Comparison of ENCODE assay signal across 24 cellular contexts in genomic region chr3:32856355-32856889, GRCh38. TPM values are rescaled to one million over a fixed set of nuclear protein-coding genes. Genes with fewer than 3 reads are reported as not detected.
DNase-seq lines count a peak whose midpoint lies in the region; ATAC-seq, FAIRE-seq and TF ChIP-seq lines count a peak whose summit lies in the region.
"Had no signal": no experiment of that assay in that cellular context is flagged by ENCODE, and none has a peak within 500 bp of the region (broad histone marks: within the 10 kb centered on the region; RNA-seq: fewer than 3 reads in every experiment).

No MANE protein-coding gene starts in this region.

- 19% methylated on average over 6 of the region's 6 CpGs for WGBS in HepG2 (ENCODE audit: low lambda C conversion rate)
- 15% methylated on average over 3 of the region's 6 CpGs for WGBS in right lobe of liver (ENCODE audit: insufficient coverage, low coverage, low lambda C conversion rate, missing lambda C conversion rate)

- H3K79me2 ChIP-seq in HepG2 (ENCODE audit: insufficient read depth, low read length) (peaks cover 94% of the 10 kb centered on the region), MM.1S (ENCODE audit: low read length) (no peaks in the 10 kb centered on the region)

- POLR2A ChIA-PET in HepG2 (lab: Yijun Ruan, JAX) = interaction anchor here (0.7 to 2.7 kb wide), 9 partner anchors 13 to 201 kb away, joined by 3 to 23 read pairs (median 5); no protein-coding TSS in a partner anchor

- peak overlapping the region; percentile 76 for H3K27ac ChIP-seq in HepG2 (ENCODE audit: extremely low read length, insufficient read depth, low read length)
- no peak overlapping the region for H3K27ac ChIP-seq in right lobe of liver
- no peak overlapping the region for H3K27ac ChIP-seq in MM.1S (ENCODE audit: low read length)
- H3K27ac ChIP-seq: epithelial cell of prostate, heart right ventricle, HL-60, prostate gland, WERI-Rb-1 had no signal

- ATAC-seq in HepG2 = peak; percentile 14
- ATAC-seq in right lobe of liver = no peak
- peak; percentile 38 for ATAC-seq in mucosa of descending colon
- ATAC-seq: activated naive CD4-positive, alpha-beta T cell treated with anti-CD3 and anti-CD28 coated beads, Interleukin-2, amount 50 U/mL, for 72 hours; activated T-helper 17 cell treated with anti-CD3 and anti-CD28 coated beads, Interleukin-2, amount 50 U/mL, for 72 hours had no signal

- TF ChIP-seq CTCF in HepG2 (CRISPR knock-in tag; IDR thresholded peaks at IDR 0.05) = no peak
- TF ChIP-seq CTCF in right lobe of liver (IDR thresholded peaks at IDR 0.05) = no peak
- TF ChIP-seq CTCF in choroid plexus epithelial cell (conservative IDR thresholded peaks at IDR 0.05; ENCODE audit: low read depth, low read length) = no peak
- no peak for TF ChIP-seq CTCF in mucosa of descending colon (IDR thresholded peaks at IDR 0.05)
- no peak for TF ChIP-seq CTCF in MM.1S (IDR thresholded peaks at IDR 0.05; ENCODE audit: low read length)

- FAIRE-seq in HepG2 (lab: Jason Lieb, UNC) = no peak
- FAIRE-seq: urothelium cell line had no signal

- no peaks in the 10 kb centered on the region for H3K9me2 ChIP-seq in MM.1S (replicated peaks; ENCODE audit: insufficient read depth, low read length)

- TF ChIP-seq EP300 in HepG2 (IDR thresholded peaks at IDR 0.05; ENCODE audit: low read depth in 2 of 2, low read length in 2 of 2) (no peak), HepG2 (CRISPR knock-in tag; IDR thresholded peaks at IDR 0.05; ENCODE audit: borderline replicate concordance) (no peak)

- TF ChIP-seq POLR2A in HepG2 (IDR thresholded peaks at IDR 0.05; ENCODE audit: insufficient read depth in 1 of 2, low read depth in 2 of 2, low read length in 2 of 2) (no peak), right lobe of liver (IDR thresholded peaks at IDR 0.05) (no peak)

- H3K27me3 ChIP-seq in HepG2 (ENCODE audit: control insufficient read depth in 1 of 2, insufficient read depth in 2 of 2, low read length in 2 of 2) = no peaks in the 10 kb centered on the region
- H3K27me3 ChIP-seq in right lobe of liver = no peaks in the 10 kb centered on the region
- no peaks in the 10 kb centered on the region for H3K27me3 ChIP-seq in MM.1S (replicated peaks; ENCODE audit: insufficient read depth, low read length)
- H3K27me3 ChIP-seq: heart right ventricle had no signal

- CTCF ChIA-PET in HepG2 (lab: Yijun Ruan, JAX; ENCODE audit: low intra/inter-chr PET ratio, low total read pairs) = interaction anchor here (1.2 kb wide), 1 partner anchor 17 kb away, joined by 3 read pairs; no protein-coding TSS in a partner anchor

- H3F3A ChIP-seq in MM.1S (ENCODE audit: insufficient read depth, low read length) = no peaks in the 10 kb centered on the region

- H3K9me3 ChIP-seq in HepG2 (ENCODE audit: low read length) (no peaks in the 10 kb centered on the region), right lobe of liver (no peaks in the 10 kb centered on the region), mucosa of descending colon (no peaks in the 10 kb centered on the region), MM.1S (replicated peaks; ENCODE audit: insufficient read depth, low read length) (no peaks in the 10 kb centered on the region)
- H3K9me3 ChIP-seq: heart right ventricle, prostate gland had no signal

- H3K36me3 ChIP-seq in HepG2 (replicated peaks in 1 of 2; ENCODE audit: control insufficient read depth in 1 of 2, insufficient read depth in 2 of 2, low read length in 2 of 2) = peaks cover 10 to 36% of the 10 kb centered on the region in 2 experiments
- no peaks in the 10 kb centered on the region for H3K36me3 ChIP-seq in right lobe of liver
- no peaks in the 10 kb centered on the region for H3K36me3 ChIP-seq in mucosa of descending colon (ENCODE audit: low read depth)
- no peaks in the 10 kb centered on the region for H3K36me3 ChIP-seq in MM.1S (replicated peaks; ENCODE audit: insufficient read depth, low read length)
- H3K36me3 ChIP-seq: heart right ventricle, prostate gland, WERI-Rb-1 had no signal

- intact Hi-C loops in HepG2 (cut with micrococcal nuclease; ENCODE audit: unreplicated experiment) = no loop called here
- intact Hi-C loops in right lobe of liver (cut with DNase I) = no loop called here
- intact Hi-C loops in mucosa of descending colon (cut with DNase I, micrococcal nuclease) = no loop called here

- no TSS peak for BruUV-seq in HepG2 (replicated peaks; lab: Mats Ljungman, UMichigan)

- no peak overlapping the region for H2AFZ ChIP-seq in HepG2 (ENCODE audit: low read length)
- no peak overlapping the region for H2AFZ ChIP-seq in MM.1S (ENCODE audit: low read length)

- TF ChIP-seq RAD21 in HepG2 (CRISPR knock-in tag; IDR thresholded peaks at IDR 0.05) = no peak

- in situ Hi-C loops in HepG2 (cut with HindIII; ENCODE audit: extremely low pct_ligation_motif_present, low pct_unique_long_range_greater_than_20kb) = no loop called here

- H3K9ac ChIP-seq in HepG2 (ENCODE audit: insufficient read depth, low read depth, low read length) (no peak overlapping the region; the same call in 1 of the 2 replicates), MM.1S (ENCODE audit: low read length) (no peak overlapping the region)

- H3K4me3 ChIP-seq in HepG2 (replicated peaks in 1 of 3; ENCODE audit: insufficient read depth in 1 of 3, low read depth in 2 of 3, low read length in 3 of 3) (peak overlapping the region in 1 of 3 experiments; percentile 17; a peak in 1 of 6 replicates), right lobe of liver (no peak overlapping the region), choroid plexus epithelial cell (ENCODE audit: low read depth, low read length) (no peak overlapping the region), mucosa of descending colon (no peak overlapping the region), MM.1S (ENCODE audit: low read length) (no peak overlapping the region)
- H3K4me3 ChIP-seq: heart right ventricle, prostate gland had no signal

- DNase-seq in HepG2 (ENCODE audit: low spot score) (peak; percentile 65), right lobe of liver (no peak), choroid plexus epithelial cell (ENCODE audit: low read depth) (peak; percentile 13), mucosa of descending colon (no peak), MM.1S (no peak), HuH-7 (ENCODE audit: low spot score) (no peak), mucosa of gallbladder (ENCODE audit: low spot score) (no peak)
- no peak for DNase-seq in activated CD4-positive, alpha-beta T cell treated with anti-CD3 and anti-CD28 coated beads for 1 hour
- DNase-seq: activated CD4-positive, alpha-beta T cell treated with anti-CD3 and anti-CD28 coated beads, Interleukin-2, amount 50 U/mL, for 48 hours; activated CD8-positive, alpha-beta memory T cell treated with anti-CD3 and anti-CD28 coated beads, Interleukin-2, amount 50 U/mL, for 4 hours; heart right ventricle; NCI-H1105 treated with DMSO at 0.1 percent for 48 hours; NCI-H2029; NCI-H69; WERI-Rb-1 had no signal

- peaks cover 100% of the 10 kb centered on the region for H3K4me1 ChIP-seq in HepG2 (ENCODE audit: insufficient read depth, low read length)
- H3K4me1 ChIP-seq in right lobe of liver = no peaks in the 10 kb centered on the region
- no peaks in the 10 kb centered on the region for H3K4me1 ChIP-seq in mucosa of descending colon (ENCODE audit: low read depth)
- no peaks in the 10 kb centered on the region for H3K4me1 ChIP-seq in MM.1S (ENCODE audit: low read length)
- H3K4me1 ChIP-seq: heart right ventricle, prostate gland had no signal

- peak overlapping the region; percentile 59 for H3K4me2 ChIP-seq in HepG2 (ENCODE audit: low read depth, low read length)
- H3K4me2 ChIP-seq in MM.1S (ENCODE audit: low read depth, low read length) = no peak overlapping the region

- H4K20me1 ChIP-seq in HepG2 (ENCODE audit: insufficient read depth, low read length) (peaks cover 96% of the 10 kb centered on the region), MM.1S (ENCODE audit: insufficient read depth, low read length) (no peaks in the 10 kb centered on the region)

TF ChIP-seq in HepG2, 621 proteins besides CTCF, POLR2A, EP300 and RAD21 (continues in another document):
- no peak for TF ChIP-seq TRAFD1 (CRISPR knock-in tag; IDR thresholded peaks at IDR 0.05; ENCODE audit: borderline replicate concordance)

RNA-seq across cellular contexts. Expression of gene TRIM71, which starts 38.6 kb away (rescaled TPM):
- total RNA-seq in HepG2 (2016; rRNA removed; fragmentation: Illumina TruSeq; extraction: Trizol) (76.9 and 111 TPM in 2 replicates), right lobe of liver (not detected), mucosa of descending colon (not detected), mucosa of gallbladder (0.37 TPM)
- 5.5 and 6.3 TPM in 2 replicates for total RNA-seq in HepG2 (2016; cell fraction: cytosol; rRNA removed; fragmentation: Illumina TruSeq; extraction: Trizol; ENCODE audit: low read depth)
- 75.8 and 102 TPM in 2 replicates for total RNA-seq in HepG2 (2016; cell fraction: insoluble cytoplasmic fraction; rRNA removed; fragmentation: Illumina TruSeq; extraction: Trizol)
- 29.5 and 33.3 TPM in 2 replicates for total RNA-seq in HepG2 (2016; cell fraction: membrane; rRNA removed; fragmentation: Illumina TruSeq; extraction: Trizol)
- 91.5 and 98.1 TPM in 2 replicates for total RNA-seq in HepG2 (2016; cell fraction: nucleus; rRNA removed; fragmentation: Illumina TruSeq; extraction: Trizol)
- polyA plus RNA-seq in HepG2 (2011; rRNA removed) = 21.1 and 21.7 TPM in 2 replicates
- polyA plus RNA-seq in HepG2 (2011; cell fraction: cytosol; rRNA removed) = 16.3 and 17.3 TPM in 2 replicates
- polyA plus RNA-seq in HepG2 (2011; cell fraction: nucleus; rRNA removed) = 25.8 and 29.4 TPM in 2 replicates
- polyA plus RNA-seq in HepG2 (2012) = 24.9 and 35.6 TPM in 2 replicates
- polyA plus RNA-seq in HepG2 (2016; cell fraction: cytosol; fragmentation: Illumina TruSeq; extraction: Trizol; ENCODE audit: low read depth) = 1.8 and 1.9 TPM in 2 replicates
- 67.3 and 72.5 TPM in 2 replicates for polyA plus RNA-seq in HepG2 (2016; cell fraction: insoluble cytoplasmic fraction; fragmentation: Illumina TruSeq; extraction: Trizol; ENCODE audit: low read depth)
- polyA plus RNA-seq in HepG2 (2016; cell fraction: membrane; fragmentation: Illumina TruSeq; extraction: Trizol; ENCODE audit: low read depth) = 7.2 and 8.7 TPM in 2 replicates
- polyA plus RNA-seq in HepG2 (2016; cell fraction: nucleus; fragmentation: Illumina TruSeq; extraction: Trizol; ENCODE audit: insufficient read depth, low read depth) = 86.2 and 92.8 TPM in 2 replicates
- 0.07 and 138 TPM in 2 replicates for polyA minus RNA-seq in HepG2 (2011; rRNA and poly(A)+ RNA removed; ENCODE audit: low replicate concordance)
- polyA minus RNA-seq in HepG2 (2011; cell fraction: cytosol; rRNA and poly(A)+ RNA removed) = 80.8 and 84.9 TPM in 2 replicates
- polyA minus RNA-seq in HepG2 (2011; cell fraction: nucleus; rRNA and poly(A)+ RNA removed) = 96.2 and 97.6 TPM in 2 replicates
- total RNA-seq: fibroblast of villous mesenchyme had no signal
- polyA plus RNA-seq: BJ, heart right ventricle, liver had no signal

Comparison
In these comparisons a context has a peak if more than half of its experiments do, and no peak if none do; other contexts are left out.
1. ATAC-seq: peak in HepG2 (single experiment) and mucosa of descending colon (single experiment); none in right lobe of liver (0 of 4).
2. DNase-seq: peak in HepG2 (single experiment) and choroid plexus epithelial cell (single experiment); none in right lobe of liver (0 of 3), mucosa of descending colon (0 of 3), MM.1S (single experiment), HuH-7 (single experiment), activated CD4-positive, alpha-beta T cell treated with anti-CD3 and anti-CD28 coated beads for 1 hour (single experiment) and mucosa of gallbladder (single experiment).